18 cellular contexts compared by ENCODE assay signal in genomic region chr14:96573473-96574100, GRCh38.
"Had no signal": no experiment of that assay in that cellular context is flagged by ENCODE, and none has a peak within 500 bp of the region (broad histone marks: within the 10 kb centered on the region; RNA-seq: fewer than 3 reads in every experiment).

No MANE protein-coding gene starts in this region.

- DNase-seq: activated CD8-positive, alpha-beta memory T cell treated with anti-CD3 and anti-CD28 coated beads, Interleukin-2, amount 10 ng/mL, durations not matched to agents 7 days and 5 days; activated CD8-positive, alpha-beta T cell treated with anti-CD3 and anti-CD28 coated beads, Interleukin-2, amount 10 ng/mL, durations not matched to agents 7 days and 5 days; activated effector memory CD4-positive, alpha-beta T cell treated with Interleukin-2 at 50 U/mL for 16 hours; activated naive CD4-positive, alpha-beta T cell treated with Interleukin-2 at 50 U/mL for 16 hours; anterior cingulate cortex; immature natural killer cell; kidney; naive thymus-derived CD8-positive, alpha-beta T cell; stimulated activated CD4-positive, alpha-beta T cell treated with anti-CD3 and anti-CD28 coated beads, Interleukin-15, amount 100 ng/mL, for 24 hours; stimulated activated CD4-positive, alpha-beta T cell treated with anti-CD3 and anti-CD28 coated beads, Interleukin-2, amount 100 ng/mL, for 24 hours; stimulated activated naive B cell treated with anti-CD40 and anti-IgM and Interleukin-4, amounts not matched to agents 10 μg/mL and 1 μg/mL and 100 μg/mL, for 72 hours; stomach; T-helper 9 cell; tibial artery; upper lobe of right lung had no signal

- FAIRE-seq: bronchial epithelial cell, frontal cortex, kidney had no signal

- H3K4me1 ChIP-seq: upper lobe of right lung had no signal

- H3K27ac ChIP-seq: right atrium auricular region, tibial artery, upper lobe of right lung had no signal

- H3K4me3 ChIP-seq: right atrium auricular region, stomach, tibial artery, upper lobe of right lung had no signal

- ATAC-seq: activated CD8-positive, alpha-beta memory T cell treated with anti-CD3 and anti-CD28 coated beads, Interleukin-2, amount 10 ng/mL, durations not matched to agents 7 days and 5 days; activated CD8-positive, alpha-beta T cell treated with anti-CD3 and anti-CD28 coated beads, Interleukin-2, amount 10 ng/mL, durations not matched to agents 7 days and 5 days; naive thymus-derived CD8-positive, alpha-beta T cell; stimulated activated naive B cell treated with anti-CD40 and anti-IgM and Interleukin-4, amounts not matched to agents 10 μg/mL and 1 μg/mL and 100 μg/mL, for 72 hours; upper lobe of right lung had no signal

- H3K27me3 ChIP-seq: right atrium auricular region, stomach, tibial artery, upper lobe of right lung had no signal

- H3K9me3 ChIP-seq: right atrium auricular region, stomach, tibial artery, upper lobe of right lung had no signal

- H3K36me3 ChIP-seq: right atrium auricular region had no signal
